ENCODE assay signal across 1 cellular context in genomic region chr3:122564155-122564912, GRCh38.
TF ChIP-seq lines count a peak whose summit lies in the region.

Gene DTX3L (plus strand): TSS chr3:122564338. CDS start chr3:122564427, 89 bp downstream.
Gene PARP9 (minus strand): TSS chr3:122564300. CDS start chr3:122559620, 4,680 bp downstream.

TF ChIP-seq in HCT116, 20 proteins besides CTCF, POLR2A, EP300 and RAD21 (continued from another document):
- no peak for TF ChIP-seq TCF7L2 (IDR thresholded peaks at IDR 0.05; ENCODE audit: borderline replicate concordance, extremely low read depth, insufficient read depth, insufficient read length)
- TF ChIP-seq MAX (IDR thresholded peaks at IDR 0.05), result peak; percentile 66
